ENCODE assay signal across 12 cellular contexts in the genomic region with DNA sequence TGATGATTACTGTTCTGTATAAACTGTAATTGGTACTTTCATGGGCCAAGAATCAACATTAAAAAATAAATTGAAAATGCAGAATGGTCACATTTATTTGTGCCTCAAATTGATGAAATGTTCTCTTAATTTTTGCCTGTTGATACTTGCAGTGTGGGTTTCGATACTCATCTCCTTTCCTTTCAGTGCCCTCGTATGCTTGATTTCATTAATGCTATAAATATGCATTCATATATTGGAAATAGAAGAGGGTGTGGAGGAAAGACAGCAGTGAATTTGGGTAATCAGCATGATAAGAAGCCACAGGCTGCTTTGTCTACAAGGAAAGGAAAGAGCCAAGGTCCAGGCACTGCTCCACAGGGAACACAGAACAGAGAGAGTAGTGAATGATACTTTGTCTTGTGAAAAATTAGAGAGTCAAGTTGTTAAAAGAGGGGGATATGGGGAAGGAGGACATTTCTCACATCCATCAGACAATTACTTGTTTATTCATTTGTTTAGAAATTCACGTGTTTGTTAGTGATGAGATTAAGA. TPM values are rescaled to one million over a fixed set of nuclear protein-coding genes. Genes with fewer than 3 reads are reported as not detected.
DNase-seq lines count a peak whose midpoint lies in the region; ATAC-seq and TF ChIP-seq lines count a peak whose summit lies in the region.
"Had no signal": no experiment of that assay in that cellular context is flagged by ENCODE, and none has a peak within 500 bp of the region (broad histone marks: within the 10 kb centered on the region; RNA-seq: fewer than 3 reads in every experiment).

No MANE protein-coding gene starts in this region.

- intact Hi-C loops in left ventricle myocardium inferior (cut with micrococcal nuclease) (loop anchor here (5.0 kb wide), 1 partner anchor 163 kb away; a partner anchor contains a TSS), Right ventricle myocardium superior (cut with DNase I) (no loop called here), MCF 10A (cut with micrococcal nuclease) (loop anchor here (5.0 kb wide), 1 partner anchor 193 kb away; no protein-coding TSS in a partner anchor), vagina (cut with DNase I) (loop anchor here (5.0 kb wide), 1 partner anchor 163 kb away; a partner anchor contains a TSS)

- H3K9me3 Mint-ChIP-seq in MCF 10A (ENCODE audit: unreplicated experiment), result no peaks in the 10 kb centered on the region
- H3K9me3 Mint-ChIP-seq in stimulated activated naive B cell treated with anti-CD40 and anti-IgM and Interleukin-4, amounts not matched to agents 10 μg/mL and 1 μg/mL and 100 μg/mL, for 72 hours, result no peaks in the 10 kb centered on the region

- H3K36me3 ChIP-seq in left ventricle myocardium inferior, result no peaks in the 10 kb centered on the region
- no peaks in the 10 kb centered on the region for H3K36me3 ChIP-seq in muscle layer of duodenum (ENCODE audit: control insufficient read depth in 1 of 2, insufficient read depth in 2 of 2, low read length in 2 of 2)
- no peaks in the 10 kb centered on the region for H3K36me3 ChIP-seq in vagina
- H3K36me3 ChIP-seq: prostate gland had no signal

- no TSS peak for BruUV-seq in MCF 10A (replicated peaks; lab: Mats Ljungman, UMichigan)

- CTCF ChIA-PET in MCF 10A (lab: Yijun Ruan, JAX), result interaction anchor here (1.1 to 3.4 kb wide), 2 partner anchors 11 to 15 kb away, joined by 4 to 8 read pairs; no protein-coding TSS in a partner anchor

- H3K27me3 Mint-ChIP-seq in MCF 10A (ENCODE audit: insufficient read depth, unreplicated experiment), result no peaks in the 10 kb centered on the region
- no peaks in the 10 kb centered on the region for H3K27me3 Mint-ChIP-seq in stimulated activated naive B cell treated with anti-CD40 and anti-IgM and Interleukin-4, amounts not matched to agents 10 μg/mL and 1 μg/mL and 100 μg/mL, for 72 hours

- H3K27me3 ChIP-seq in left ventricle myocardium inferior (ENCODE audit: low read depth) (no peaks in the 10 kb centered on the region), muscle layer of duodenum (ENCODE audit: low read depth, low read length) (no peaks in the 10 kb centered on the region), vagina (no peaks in the 10 kb centered on the region)

- peaks cover 7% of the 10 kb centered on the region for H3K36me3 Mint-ChIP-seq in MCF 10A (ENCODE audit: insufficient read depth, unreplicated experiment)
- H3K36me3 Mint-ChIP-seq in stimulated activated naive B cell treated with anti-CD40 and anti-IgM and Interleukin-4, amounts not matched to agents 10 μg/mL and 1 μg/mL and 100 μg/mL, for 72 hours, result peaks cover 0 to 3% of the 10 kb centered on the region in 2 donors

- peaks cover 24% of the 10 kb centered on the region for H3K4me1 Mint-ChIP-seq in MCF 10A (ENCODE audit: insufficient read depth, unreplicated experiment)
- peaks cover 4 to 8% of the 10 kb centered on the region in 2 donors for H3K4me1 Mint-ChIP-seq in stimulated activated naive B cell treated with anti-CD40 and anti-IgM and Interleukin-4, amounts not matched to agents 10 μg/mL and 1 μg/mL and 100 μg/mL, for 72 hours

- POLR2A ChIA-PET in MCF 10A (lab: Yijun Ruan, JAX), result interaction anchor here (1.6 to 2.5 kb wide), 2 partner anchors 15 to 69 kb away, joined by 3 to 14 read pairs; no protein-coding TSS in a partner anchor

- no peak for ATAC-seq in Right ventricle myocardium superior (ENCODE audit: poor library complexity)
- no peak for ATAC-seq in GM18502 (IDR thresholded peaks at IDR 0.05; ENCODE audit: poor library complexity, unreplicated experiment)
- ATAC-seq in stimulated activated naive B cell treated with anti-CD40 and anti-IgM and Interleukin-4, amounts not matched to agents 10 μg/mL and 1 μg/mL and 100 μg/mL, for 72 hours (replicated peaks), result no peak

- H3K4me1 ChIP-seq in left ventricle myocardium inferior (peaks cover 27% of the 10 kb centered on the region), muscle layer of duodenum (ENCODE audit: control insufficient read depth in 1 of 2, insufficient read depth in 2 of 2, low read length in 2 of 2) (peaks cover 7% of the 10 kb centered on the region in 2 donors), vagina (peaks cover 18% of the 10 kb centered on the region)
- H3K4me1 ChIP-seq: prostate gland had no signal

- TF ChIP-seq CTCF in left ventricle myocardium inferior (IDR thresholded peaks at IDR 0.05; ENCODE audit: borderline replicate concordance), result no peak
- TF ChIP-seq CTCF in MCF 10A (IDR thresholded peaks at IDR 0.05; ENCODE audit: unreplicated experiment), result no peak
- TF ChIP-seq CTCF in vagina (IDR thresholded peaks at IDR 0.05), result no peak

- DNase-seq in left ventricle myocardium inferior, result no peak
- DNase-seq in Right ventricle myocardium superior, result no peak
- DNase-seq in MCF 10A (ENCODE audit: unreplicated experiment), result no peak
- DNase-seq in vagina (ENCODE audit: extremely low spot score in 2 of 2), result no peak
- no peak for DNase-seq in hypothalamus (lab: John Stamatoyannopoulos, UW)
- DNase-seq in stimulated activated naive B cell treated with anti-CD40 and anti-IgM and Interleukin-4, amounts not matched to agents 10 μg/mL and 1 μg/mL and 100 μg/mL, for 72 hours, result no peak
- DNase-seq: amniotic stem cell, NCI-H510A treated with DMSO at 0.1 percent for 48 hours, T1000 had no signal

- TF ChIP-seq POLR2A in vagina (IDR thresholded peaks at IDR 0.05), result no peak

- H3K4me3 ChIP-seq in left ventricle myocardium inferior (peak overlapping the region; percentile 81), muscle layer of duodenum (ENCODE audit: low read depth in 1 of 2, low read length in 2 of 2) (peak overlapping the region; percentile 85 to 92), vagina (peak overlapping the region in 1 of 2 donors; percentile 90)

- H3K27ac ChIP-seq in left ventricle myocardium inferior (replicated peaks), result peak overlapping the region; percentile 96
- H3K27ac ChIP-seq in muscle layer of duodenum (ENCODE audit: low read length), result no peak overlapping the region
- H3K27ac ChIP-seq in vagina, result peak overlapping the region; percentile 98

- peak overlapping the region; percentile 95 for H3K4me3 Mint-ChIP-seq in MCF 10A (ENCODE audit: unreplicated experiment)
- H3K4me3 Mint-ChIP-seq in stimulated activated naive B cell treated with anti-CD40 and anti-IgM and Interleukin-4, amounts not matched to agents 10 μg/mL and 1 μg/mL and 100 μg/mL, for 72 hours, result no peak overlapping the region

- H3K27ac Mint-ChIP-seq in MCF 10A (ENCODE audit: low read depth, unreplicated experiment), result peak overlapping the region; percentile 97
- no peak overlapping the region for H3K27ac Mint-ChIP-seq in stimulated activated naive B cell treated with anti-CD40 and anti-IgM and Interleukin-4, amounts not matched to agents 10 μg/mL and 1 μg/mL and 100 μg/mL, for 72 hours

- H3K9me3 ChIP-seq in left ventricle myocardium inferior (replicated peaks), result no peaks in the 10 kb centered on the region
- H3K9me3 ChIP-seq in muscle layer of duodenum (ENCODE audit: control insufficient read depth in 1 of 2, low read length in 2 of 2), result no peaks in the 10 kb centered on the region
- H3K9me3 ChIP-seq in vagina, result no peaks in the 10 kb centered on the region
- H3K9me3 ChIP-seq: prostate gland had no signal

RNA-seq across cellular contexts. Expression of a gene that starts 1.0 kb away (rescaled TPM):
- total RNA-seq in left ventricle myocardium inferior (5.3 TPM), Right ventricle myocardium superior (4.4 TPM), MCF 10A (2022) (4.7 and 7.9 TPM in 2 replicates), vagina (7.4 TPM)
